12 cellular contexts compared by ENCODE assay signal in genomic region chr4:169952236-169953088, GRCh38.
DNase-seq lines count a peak whose midpoint lies in the region; ATAC-seq and TF ChIP-seq lines count a peak whose summit lies in the region.
"Had no signal": no experiment of that assay in that cellular context is flagged by ENCODE, and none has a peak within 500 bp of the region (broad histone marks: within the 10 kb centered on the region; RNA-seq: fewer than 3 reads in every experiment).

No MANE protein-coding gene starts in this region.

- H3K9me3 ChIP-seq in BLaER1 treated with 17β-estradiol and CSF1 and Interleukin-3, amounts not matched to agents 10 nM and 100 nM (replicated peaks in 1 of 11): no peaks in the 10 kb centered on the region
- H3K9me3 ChIP-seq in OCI-LY3 (ENCODE audit: insufficient read depth, low read length): no peaks in the 10 kb centered on the region
- no peaks in the 10 kb centered on the region for H3K9me3 ChIP-seq in mucosa of descending colon
- no peaks in the 10 kb centered on the region for H3K9me3 ChIP-seq in right atrium auricular region
- H3K9me3 ChIP-seq: body of pancreas had no signal

- WGBS in lower leg skin, 2 donors: 72 to 76% methylated on average over 6 of the region's 6 CpGs

- DNase-seq in mucosa of descending colon (no peak), lower leg skin (ENCODE audit: low spot score in 2 of 2) (no peak), right atrium auricular region (ENCODE audit: low spot score) (no peak), NCI-H82 treated with DMSO at 0.1 percent for 48 hours (lab: John Stamatoyannopoulos, UW; ENCODE audit: unreplicated experiment) (no peak)
- DNase-seq: body of pancreas; DND-41; naive thymus-derived CD4-positive, alpha-beta T cell; NCI-H1105 treated with DMSO at 0.1 percent for 48 hours had no signal

- H4K20me1 ChIP-seq in BLaER1 treated with 17β-estradiol and CSF1 and Interleukin-3, amounts not matched to agents 10 nM and 100 nM: peaks cover 0 to 8% (median 0%) of the 10 kb centered on the region in 11 experiments; a peak in 3 of 22 replicates
- no peaks in the 10 kb centered on the region for H4K20me1 ChIP-seq in OCI-LY3 (ENCODE audit: insufficient read depth, low read length)

- TF ChIP-seq POLR2A in lower leg skin (IDR thresholded peaks at IDR 0.05): no peak

- H3K79me2 ChIP-seq in OCI-LY3 (ENCODE audit: low read length): no peaks in the 10 kb centered on the region

- no peak overlapping the region for H2AFZ ChIP-seq in OCI-LY3 (ENCODE audit: low read depth, low read length)

- intact Hi-C loops in mucosa of descending colon (cut with DNase I, micrococcal nuclease) (no loop called here), lower leg skin (cut with DNase I; ENCODE audit: low total_unique reads) (no loop called here)

- ATAC-seq in GM19468 (IDR thresholded peaks at IDR 0.05; ENCODE audit: extremely low read depth, unreplicated experiment): peak; percentile 55
- peak; percentile 81 for ATAC-seq in HG03066 (IDR thresholded peaks at IDR 0.05; ENCODE audit: low read depth, unreplicated experiment)
- no peak for ATAC-seq in mucosa of descending colon
- ATAC-seq: body of pancreas; naive thymus-derived CD4-positive, alpha-beta T cell had no signal

- H3K36me3 ChIP-seq in BLaER1 treated with 17β-estradiol and CSF1 and Interleukin-3, amounts not matched to agents 10 nM and 100 nM: no peaks in the 10 kb centered on the region
- H3K36me3 ChIP-seq in OCI-LY3 (replicated peaks; ENCODE audit: low read depth, low read length) (no peaks in the 10 kb centered on the region), mucosa of descending colon (ENCODE audit: low read depth) (no peaks in the 10 kb centered on the region), right atrium auricular region (no peaks in the 10 kb centered on the region)

- peaks cover 13 to 19% (median 16%) of the 10 kb centered on the region in 10 experiments for H3K4me1 ChIP-seq in BLaER1 treated with 17β-estradiol and CSF1 and Interleukin-3, amounts not matched to agents 10 nM and 100 nM
- H3K4me1 ChIP-seq in OCI-LY3 (ENCODE audit: low read length) (peaks cover 22% of the 10 kb centered on the region), mucosa of descending colon (ENCODE audit: low read depth) (no peaks in the 10 kb centered on the region), right atrium auricular region (no peaks in the 10 kb centered on the region)
- H3K4me1 ChIP-seq: body of pancreas had no signal

- H3K9ac ChIP-seq in BLaER1 treated with 17β-estradiol and CSF1 and Interleukin-3, amounts not matched to agents 10 nM and 100 nM: no peak overlapping the region
- no peak overlapping the region for H3K9ac ChIP-seq in OCI-LY3 (ENCODE audit: low read length)

- peak overlapping the region; percentile 44 to 75 (median 52) for H3K4me2 ChIP-seq in BLaER1 treated with 17β-estradiol and CSF1 and Interleukin-3, amounts not matched to agents 10 nM and 100 nM
- peak overlapping the region; percentile 41 for H3K4me2 ChIP-seq in OCI-LY3 (ENCODE audit: low read length)

- H3K27ac ChIP-seq in BLaER1 treated with 17β-estradiol and CSF1 and Interleukin-3, amounts not matched to agents 10 nM and 100 nM: no peak overlapping the region
- no peak overlapping the region for H3K27ac ChIP-seq in OCI-LY3 (ENCODE audit: low read length)
- no peak overlapping the region for H3K27ac ChIP-seq in right atrium auricular region
- H3K27ac ChIP-seq: body of pancreas had no signal

- no peak for TF ChIP-seq CTCF in OCI-LY3 (IDR thresholded peaks at IDR 0.05; ENCODE audit: low read depth, low read length)
- no peak for TF ChIP-seq CTCF in mucosa of descending colon (IDR thresholded peaks at IDR 0.05)
- no peak for TF ChIP-seq CTCF in lower leg skin (IDR thresholded peaks at IDR 0.05)
- TF ChIP-seq CTCF in right atrium auricular region (IDR thresholded peaks at IDR 0.05): no peak

- H3K4me3 ChIP-seq in BLaER1 treated with 17β-estradiol and CSF1 and Interleukin-3, amounts not matched to agents 10 nM and 100 nM: no peak overlapping the region
- H3K4me3 ChIP-seq in OCI-LY3 (ENCODE audit: low read length) (peak overlapping the region; percentile 11; the same call in 1 of the 2 replicates), mucosa of descending colon (no peak overlapping the region), lower leg skin (ENCODE audit: low read depth, poor library complexity, severe bottlenecking) (no peak overlapping the region), right atrium auricular region (no peak overlapping the region)
- H3K4me3 ChIP-seq: body of pancreas had no signal

- H3K27me3 ChIP-seq in BLaER1 treated with 17β-estradiol and CSF1 and Interleukin-3, amounts not matched to agents 10 nM and 100 nM: peaks cover 0 to 86% (median 0%) of the 10 kb centered on the region in 11 experiments; a peak in 6 of 22 replicates
- H3K27me3 ChIP-seq in OCI-LY3 (ENCODE audit: low read depth, low read length): peaks cover 66% of the 10 kb centered on the region
- no peaks in the 10 kb centered on the region for H3K27me3 ChIP-seq in right atrium auricular region
- H3K27me3 ChIP-seq: body of pancreas had no signal
